Comparison of ENCODE assay signal across 14 cellular contexts in the genomic region with DNA sequence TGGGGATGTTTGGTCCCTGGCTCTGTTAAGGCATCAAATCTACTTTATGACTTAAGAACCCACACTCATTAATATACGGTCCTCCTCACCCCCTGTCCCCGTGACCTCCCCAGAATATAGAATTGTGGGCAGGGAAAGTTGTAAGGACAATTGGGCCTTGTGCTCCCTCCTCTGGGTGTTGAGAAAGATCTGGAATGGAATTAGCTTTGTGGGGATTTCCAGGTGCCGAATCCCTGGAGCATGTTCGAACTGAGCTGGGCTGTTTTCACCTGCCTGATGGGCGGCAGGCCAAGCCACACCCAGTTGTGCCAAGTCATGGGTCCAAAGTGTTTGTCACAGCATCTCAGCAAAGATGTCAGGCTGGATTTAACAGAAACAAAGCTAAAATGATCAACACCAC.
A peak's percentile ranks its signal among the peaks of the same experiment; 100 is the strongest.
DNase-seq lines count a peak whose midpoint lies in the region; ATAC-seq and TF ChIP-seq lines count a peak whose summit lies in the region.
"Had no signal": no experiment of that assay in that cellular context is flagged by ENCODE, and none has a peak within 500 bp of the region (broad histone marks: within the 10 kb centered on the region; RNA-seq: fewer than 3 reads in every experiment).

No MANE protein-coding gene starts in this region.

- intact Hi-C loops in activated CD4-positive, alpha-beta T cell treated with anti-CD3 and anti-CD28 coated beads, Interleukin-2, amount 10 ng/mL, durations not matched to agents 24 days and 14 days (cut with micrococcal nuclease), result loop anchor here (5.0 to 10.0 kb wide), 3 partner anchors 488 to 1210 kb away; partner anchors contain the start of genes RELL1, TLR1 and UGDH

- peaks cover 35% of the 10 kb centered on the region for H3K27me3 Mint-ChIP-seq in activated CD4-positive, alpha-beta T cell treated with anti-CD3 and anti-CD28 coated beads, Interleukin-2, amount 10 ng/mL, durations not matched to agents 24 days and 14 days
- H3K27me3 Mint-ChIP-seq in mesothelial cell of epicardium (ENCODE audit: low read depth), result no peaks in the 10 kb centered on the region
- H3K27me3 Mint-ChIP-seq in effector memory CD8-positive, alpha-beta T cell, result no peaks in the 10 kb centered on the region
- H3K27me3 Mint-ChIP-seq: stimulated activated naive CD8-positive, alpha-beta T cell treated with anti-CD3 and anti-CD28 coated beads, Interleukin-15, amount 100 ng/mL, for 72 hours had no signal

- peaks cover 6% of the 10 kb centered on the region for H3K36me3 Mint-ChIP-seq in activated CD4-positive, alpha-beta T cell treated with anti-CD3 and anti-CD28 coated beads, Interleukin-2, amount 10 ng/mL, durations not matched to agents 24 days and 14 days (ENCODE audit: low read depth)
- H3K36me3 Mint-ChIP-seq in mesothelial cell of epicardium, result peaks cover 4% of the 10 kb centered on the region
- peaks cover 19% of the 10 kb centered on the region for H3K36me3 Mint-ChIP-seq in effector memory CD8-positive, alpha-beta T cell (ENCODE audit: insufficient read depth)

- H3K9me3 ChIP-seq in smooth muscle cell (replicated peaks; ENCODE audit: low read depth), result no peaks in the 10 kb centered on the region

- no peak overlapping the region for H3K27ac Mint-ChIP-seq in activated CD4-positive, alpha-beta T cell treated with anti-CD3 and anti-CD28 coated beads, Interleukin-2, amount 10 ng/mL, durations not matched to agents 24 days and 14 days
- H3K27ac Mint-ChIP-seq in mesothelial cell of epicardium, result peak overlapping the region; percentile 12
- peak overlapping the region in 1 of 2 donors; percentile 44 for H3K27ac Mint-ChIP-seq in effector memory CD8-positive, alpha-beta T cell
- H3K27ac Mint-ChIP-seq: stimulated activated naive CD8-positive, alpha-beta T cell treated with anti-CD3 and anti-CD28 coated beads, Interleukin-15, amount 100 ng/mL, for 72 hours had no signal

- H3K4me2 ChIP-seq in smooth muscle cell, result no peak overlapping the region

- no peaks in the 10 kb centered on the region for H3K79me2 ChIP-seq in smooth muscle cell (ENCODE audit: low read depth)

- H3K9ac ChIP-seq in smooth muscle cell (ENCODE audit: low read depth), result no peak overlapping the region

- no peaks in the 10 kb centered on the region for H3K36me3 ChIP-seq in smooth muscle cell (ENCODE audit: low read depth)

- H3K4me3 Mint-ChIP-seq in activated CD4-positive, alpha-beta T cell treated with anti-CD3 and anti-CD28 coated beads, Interleukin-2, amount 10 ng/mL, durations not matched to agents 24 days and 14 days, result no peak overlapping the region
- H3K4me3 Mint-ChIP-seq in mesothelial cell of epicardium, result no peak overlapping the region
- H3K4me3 Mint-ChIP-seq in effector memory CD8-positive, alpha-beta T cell, result no peak overlapping the region
- H3K4me3 Mint-ChIP-seq: stimulated activated naive CD8-positive, alpha-beta T cell treated with anti-CD3 and anti-CD28 coated beads, Interleukin-15, amount 100 ng/mL, for 72 hours had no signal

- 77% methylated on average over 5 of the region's 5 CpGs for WGBS in smooth muscle cell (ENCODE audit: low lambda C conversion rate)

- no peaks in the 10 kb centered on the region for H3K27me3 ChIP-seq in smooth muscle cell (ENCODE audit: low read depth)

- peaks cover 12% of the 10 kb centered on the region for H3K4me1 ChIP-seq in smooth muscle cell (ENCODE audit: low read depth)

- H3K4me1 Mint-ChIP-seq in activated CD4-positive, alpha-beta T cell treated with anti-CD3 and anti-CD28 coated beads, Interleukin-2, amount 10 ng/mL, durations not matched to agents 24 days and 14 days, result peaks cover 41% of the 10 kb centered on the region
- H3K4me1 Mint-ChIP-seq in mesothelial cell of epicardium, result peaks cover 30% of the 10 kb centered on the region
- peaks cover 38 to 39% of the 10 kb centered on the region in 2 donors for H3K4me1 Mint-ChIP-seq in effector memory CD8-positive, alpha-beta T cell (ENCODE audit: low read depth in 2 of 2)

- DNase-seq in activated CD4-positive, alpha-beta T cell treated with anti-CD3 and anti-CD28 coated beads, Interleukin-2, amount 10 ng/mL, durations not matched to agents 24 days and 14 days, result peak; percentile 49
- DNase-seq in activated CD4-positive, alpha-beta T cell treated with anti-CD3 and anti-CD28 coated beads for 1 hour, result no peak
- DNase-seq in caudate nucleus (lab: John Stamatoyannopoulos, UW) (peak in 2 of 61 donors; percentile 18 to 27), mesothelial cell of epicardium (ENCODE audit: low spot score in 2 of 2, unreplicated experiment in 2 of 2) (no peak), smooth muscle cell (lab: John Stamatoyannopoulos, UW; ENCODE audit: unreplicated experiment) (no peak), amniotic stem cell (lab: John Stamatoyannopoulos, UW) (no peak)
- DNase-seq in effector memory CD8-positive, alpha-beta T cell, result no peak
- DNase-seq: activated CD4-positive, alpha-beta T cell treated with anti-CD3 and anti-CD28 coated beads, Interleukin-2, amount 50 U/mL, for 4 hours; activated naive CD4-positive, alpha-beta T cell; DMS79; left cardiac atrium; stimulated activated CD4-positive, alpha-beta T cell treated with anti-CD3 and anti-CD28 coated beads, Interleukin-2, amount 100 ng/mL, for 24 hours; stimulated activated naive CD8-positive, alpha-beta T cell treated with anti-CD3 and anti-CD28 coated beads, Interleukin-15, amount 100 ng/mL, for 72 hours had no signal

- no peak overlapping the region for H3K4me3 ChIP-seq in smooth muscle cell

- H3K27ac ChIP-seq in caudate nucleus (ENCODE audit: low read depth, low read length) (peak overlapping the region; percentile 60), smooth muscle cell (ENCODE audit: low read depth) (no peak overlapping the region)

- no peaks in the 10 kb centered on the region for H3F3A ChIP-seq in smooth muscle cell (ENCODE audit: low read depth)

- no peak for ATAC-seq in HG03521 (IDR thresholded peaks at IDR 0.05; ENCODE audit: unreplicated experiment)
- ATAC-seq in effector memory CD8-positive, alpha-beta T cell (replicated peaks), result no peak
- ATAC-seq: stimulated activated naive CD8-positive, alpha-beta T cell treated with anti-CD3 and anti-CD28 coated beads, Interleukin-15, amount 100 ng/mL, for 72 hours had no signal

- H3K9me3 Mint-ChIP-seq in activated CD4-positive, alpha-beta T cell treated with anti-CD3 and anti-CD28 coated beads, Interleukin-2, amount 10 ng/mL, durations not matched to agents 24 days and 14 days, result peaks cover 6% of the 10 kb centered on the region
- H3K9me3 Mint-ChIP-seq in mesothelial cell of epicardium, result peaks cover 13% of the 10 kb centered on the region
- H3K9me3 Mint-ChIP-seq in effector memory CD8-positive, alpha-beta T cell, result no peaks in the 10 kb centered on the region

- TF ChIP-seq CTCF in mesothelial cell of epicardium (IDR thresholded peaks at IDR 0.05; ENCODE audit: unreplicated experiment) (no peak), smooth muscle cell (IDR thresholded peaks at IDR 0.05; ENCODE audit: borderline replicate concordance, insufficient read depth, poor library complexity, severe bottlenecking) (no peak)

- no peaks in the 10 kb centered on the region for H4K20me1 ChIP-seq in smooth muscle cell (ENCODE audit: low read depth)

- H2AFZ ChIP-seq in smooth muscle cell (ENCODE audit: low read depth), result no peak overlapping the region
